21 cellular contexts compared by ENCODE assay signal in genomic region chr16:85031451-85031850, GRCh38. TPM values are rescaled to one million over a fixed set of nuclear protein-coding genes. Genes with fewer than 3 reads are reported as not detected.
DNase-seq lines count a peak whose midpoint lies in the region; ATAC-seq, FAIRE-seq and TF ChIP-seq lines count a peak whose summit lies in the region.
"Had no signal": no experiment of that assay in that cellular context is flagged by ENCODE, and none has a peak within 500 bp of the region (broad histone marks: within the 10 kb centered on the region; RNA-seq: fewer than 3 reads in every experiment).

No MANE protein-coding gene starts in this region.

- no peak overlapping the region for H2BK120ac ChIP-seq in H1 (replicated peaks; ENCODE audit: low read depth, low read length)

- no peaks in the 10 kb centered on the region; the same call in 1 of the 2 replicates for H3K79me1 ChIP-seq in H1 (ENCODE audit: low read depth, low read length)

- no peaks in the 10 kb centered on the region for H3K9me3 Mint-ChIP-seq in CD8-positive, alpha-beta memory T cell
- H3K9me3 Mint-ChIP-seq: CD4-positive, CD25-positive, alpha-beta regulatory T cell; IgD-negative memory B cell had no signal

- H3K4me1 ChIP-seq in BLaER1 treated with 17β-estradiol and CSF1 and Interleukin-3, amounts not matched to agents 10 nM and 100 nM, result peaks cover 32 to 94% (median 80%) of the 10 kb centered on the region in 10 experiments
- peaks cover 27% of the 10 kb centered on the region for H3K4me1 ChIP-seq in CD8-positive, alpha-beta memory T cell (ENCODE audit: insufficient read depth, low read length)
- H3K4me1 ChIP-seq in H1 (replicated peaks in 1 of 4; ENCODE audit: control insufficient read depth in 3 of 4, insufficient read depth in 4 of 4, low read length in 3 of 4) (peaks cover 3 to 7% (median 4%) of the 10 kb centered on the region in 4 experiments; a peak in 5 of 7 replicates), neutrophil (ENCODE audit: control insufficient read depth in 1 of 2, insufficient read depth in 1 of 2, low read depth in 1 of 2, low read length in 1 of 2) (peaks cover 72 to 85% of the 10 kb centered on the region in 2 experiments), suprapubic skin (peaks cover 39% of the 10 kb centered on the region)

- POLR2A ChIA-PET in CD8-positive, alpha-beta memory T cell (lab: Charles Lee), result interaction anchor here (0.6 kb wide), 1 partner anchor 24 kb away, joined by 3 read pairs; no protein-coding TSS in a partner anchor
- POLR2A ChIA-PET in H1 (lab: Charles Lee; ENCODE audit: partially characterized antibody), result no interaction called here

- peaks cover 5% of the 10 kb centered on the region for H3K23me2 ChIP-seq in H1 (ENCODE audit: low read depth, low read length)

- H2AK5ac ChIP-seq in H1 (ENCODE audit: low read depth, low read length), result no peak overlapping the region

- no peak overlapping the region for H4K91ac ChIP-seq in H1 (replicated peaks; ENCODE audit: insufficient read length, low read length)

- H3K36me3 Mint-ChIP-seq in CD8-positive, alpha-beta memory T cell, result peaks cover 0 to 23% (median 0%) of the 10 kb centered on the region in 3 donors

- no peak overlapping the region for H3K23ac ChIP-seq in H1 (ENCODE audit: insufficient read length)

- peaks cover 28 to 46% (median 30%) of the 10 kb centered on the region in 3 donors for H3K4me1 Mint-ChIP-seq in CD8-positive, alpha-beta memory T cell

- no peak for ATAC-seq in HG02678 (IDR thresholded peaks at IDR 0.05; ENCODE audit: unreplicated experiment)
- no peak for ATAC-seq in HG02981 (IDR thresholded peaks at IDR 0.05; ENCODE audit: unreplicated experiment)

- no peak overlapping the region for H2BK20ac ChIP-seq in H1 (ENCODE audit: low read length)

- H3K4ac ChIP-seq in H1 (replicated peaks; ENCODE audit: insufficient read length, low read depth, low read length), result peak overlapping the region; percentile 65

- no peak overlapping the region for H3K14ac ChIP-seq in H1 (ENCODE audit: insufficient read length)

- H2BK12ac ChIP-seq in H1 (ENCODE audit: low read depth, low read length), result peak overlapping the region; percentile 71; the same call in 1 of the 2 replicates

- no peak overlapping the region for H3K4me3 ChIP-seq in BLaER1 treated with 17β-estradiol and CSF1 and Interleukin-3, amounts not matched to agents 10 nM and 100 nM
- H3K4me3 ChIP-seq in CD8-positive, alpha-beta memory T cell (ENCODE audit: low read length), result no peak overlapping the region
- H3K4me3 ChIP-seq in H1 (ENCODE audit: extremely low read depth in 1 of 4, insufficient read depth in 2 of 4, low read depth in 3 of 4, low read length in 4 of 4) (no peak overlapping the region), neutrophil (ENCODE audit: low read depth in 1 of 2, low read length in 1 of 2) (peak overlapping the region in 1 of 2 experiments; percentile 7), suprapubic skin (no peak overlapping the region)
- H3K4me3 ChIP-seq: GM23248, HAP-1 had no signal

- no peak for FAIRE-seq in H1 (lab: Jason Lieb, UNC)
- FAIRE-seq: GM12891, HTR-8/SVneo had no signal

- DNase-seq in CD8-positive, alpha-beta memory T cell, result no peak
- DNase-seq in H1 (ENCODE audit: low read depth in 1 of 2, low spot score in 2 of 2) (no peak), DMS79 (lab: John Stamatoyannopoulos, UW) (no peak), suprapubic skin (ENCODE audit: low spot score in 2 of 2) (no peak)
- DNase-seq: BE2C; CD4-positive, CD25-positive, alpha-beta regulatory T cell; GM23248; NCI-H1105; NCI-H1694; NCI-H2081; NCI-H2171; NCI-H524 treated with DMSO at 0.1 percent for 48 hours; Right ventricle myocardium superior had no signal

- TF ChIP-seq CTCF in H1 (IDR thresholded peaks at IDR 0.05; ENCODE audit: control extremely low read depth in 1 of 3, insufficient read depth in 1 of 3, low read depth in 1 of 3, low read length in 3 of 3) (no peak), neutrophil (IDR thresholded peaks at IDR 0.05) (no peak), suprapubic skin (IDR thresholded peaks at IDR 0.05) (no peak)

- H2BK5ac ChIP-seq in H1 (ENCODE audit: low read depth, low read length), result no peak overlapping the region

- no peak for TF ChIP-seq POLR2A in H1 (IDR thresholded peaks at IDR 0.05; ENCODE audit: control extremely low read depth in 1 of 2, low read depth in 2 of 2, low read length in 2 of 2)
- TF ChIP-seq POLR2A in suprapubic skin (IDR thresholded peaks at IDR 0.05), result no peak

- no peak for TF ChIP-seq RAD21 in H1 (IDR thresholded peaks at IDR 0.05 in 1 of 2, conservative IDR thresholded peaks at IDR 0.05 in 1 of 2; ENCODE audit: low read depth in 2 of 2, low read length in 2 of 2)

- no peak overlapping the region for H2BK15ac ChIP-seq in H1 (ENCODE audit: low read length)

- H3K36me3 ChIP-seq in BLaER1 treated with 17β-estradiol and CSF1 and Interleukin-3, amounts not matched to agents 10 nM and 100 nM, result peaks cover 0 to 53% (median 14%) of the 10 kb centered on the region in 11 experiments; a peak in 12 of 22 replicates
- no peaks in the 10 kb centered on the region for H3K36me3 ChIP-seq in CD8-positive, alpha-beta memory T cell (ENCODE audit: insufficient read depth, low read length)
- no peaks in the 10 kb centered on the region for H3K36me3 ChIP-seq in H1 (ENCODE audit: control insufficient read depth in 2 of 4, insufficient read depth in 4 of 4, low read length in 3 of 4)
- H3K36me3 ChIP-seq in neutrophil, result peaks cover 47% of the 10 kb centered on the region
- H3K36me3 ChIP-seq in suprapubic skin, result peaks cover 11% of the 10 kb centered on the region
- H3K36me3 ChIP-seq: BE2C, HAP-1 had no signal

- H3K27me3 ChIP-seq in BLaER1 treated with 17β-estradiol and CSF1 and Interleukin-3, amounts not matched to agents 10 nM and 100 nM, result peaks cover 0 to 28% (median 13%) of the 10 kb centered on the region in 11 experiments; a peak in 16 of 22 replicates
- no peaks in the 10 kb centered on the region for H3K27me3 ChIP-seq in CD8-positive, alpha-beta memory T cell (ENCODE audit: insufficient read depth, low read length, poor library complexity, severe bottlenecking)
- peaks cover 0 to 14% (median 7%) of the 10 kb centered on the region in 4 experiments; a peak in 4 of 7 replicates for H3K27me3 ChIP-seq in H1 (replicated peaks in 1 of 4; ENCODE audit: control insufficient read depth in 3 of 4, extremely low read depth in 1 of 4, insufficient read depth in 3 of 4, low read length in 3 of 4)
- H3K27me3 ChIP-seq in neutrophil, result no peaks in the 10 kb centered on the region
- no peaks in the 10 kb centered on the region for H3K27me3 ChIP-seq in suprapubic skin
- H3K27me3 ChIP-seq: BE2C had no signal

- H3K56ac ChIP-seq in H1 (replicated peaks; ENCODE audit: insufficient read length, low read depth, low read length), result no peak overlapping the region

- H3K4me3 Mint-ChIP-seq in CD8-positive, alpha-beta memory T cell, result no peak overlapping the region

- H3K4me2 ChIP-seq in BLaER1 treated with 17β-estradiol and CSF1 and Interleukin-3, amounts not matched to agents 10 nM and 100 nM, result peak overlapping the region; percentile 0 to 100 (median 98); a peak in 19 of 22 replicates
- no peak overlapping the region for H3K4me2 ChIP-seq in H1 (ENCODE audit: insufficient read depth in 1 of 2, low read depth in 2 of 2, low read length in 2 of 2)

- H4K20me1 ChIP-seq in BLaER1 treated with 17β-estradiol and CSF1 and Interleukin-3, amounts not matched to agents 10 nM and 100 nM, result peaks cover 0 to 29% (median 10%) of the 10 kb centered on the region in 11 experiments; a peak in 8 of 22 replicates
- peaks cover 0 to 3% of the 10 kb centered on the region in 2 experiments for H4K20me1 ChIP-seq in H1 (replicated peaks in 1 of 2; ENCODE audit: control insufficient read depth in 1 of 2, insufficient read depth in 2 of 2, low read length in 2 of 2)

- no peaks in the 10 kb centered on the region for H3K79me2 ChIP-seq in H1 (ENCODE audit: control insufficient read depth in 1 of 2, insufficient read depth in 2 of 2, low read length in 2 of 2)

- peak overlapping the region in 9 of 11 experiments; percentile 81 to 89 (median 83); a peak in 17 of 22 replicates for H3K27ac ChIP-seq in BLaER1 treated with 17β-estradiol and CSF1 and Interleukin-3, amounts not matched to agents 10 nM and 100 nM
- H3K27ac ChIP-seq in CD8-positive, alpha-beta memory T cell (ENCODE audit: low read depth, low read length), result no peak overlapping the region
- H3K27ac ChIP-seq in H1 (ENCODE audit: low read depth, low read length) (no peak overlapping the region), neutrophil (peak overlapping the region; percentile 99), suprapubic skin (no peak overlapping the region)
- H3K27ac ChIP-seq: GM23248 had no signal

- TF ChIP-seq EP300 in H1 (IDR thresholded peaks at IDR 0.05; ENCODE audit: borderline replicate concordance in 1 of 2, low read depth in 2 of 2, low read length in 2 of 2) (no peak), suprapubic skin (IDR thresholded peaks at IDR 0.05) (no peak)

- no peak overlapping the region; the same call in 1 of the 2 replicates for H4K8ac ChIP-seq in H1 (ENCODE audit: extremely low read depth, insufficient read depth, low read length)

- no peaks in the 10 kb centered on the region for H3K9me3 ChIP-seq in BLaER1 treated with 17β-estradiol and CSF1 and Interleukin-3, amounts not matched to agents 10 nM and 100 nM (replicated peaks in 1 of 11)
- no peaks in the 10 kb centered on the region for H3K9me3 ChIP-seq in CD8-positive, alpha-beta memory T cell (ENCODE audit: low read length)
- H3K9me3 ChIP-seq in H1 (ENCODE audit: insufficient read depth in 2 of 2, low read depth in 1 of 2, low read length in 1 of 2), result no peaks in the 10 kb centered on the region
- no peaks in the 10 kb centered on the region for H3K9me3 ChIP-seq in neutrophil
- H3K9me3 ChIP-seq in suprapubic skin, result no peaks in the 10 kb centered on the region
- H3K9me3 ChIP-seq: BE2C, HAP-1 had no signal

- H3K9ac ChIP-seq in BLaER1 treated with 17β-estradiol and CSF1 and Interleukin-3, amounts not matched to agents 10 nM and 100 nM, result peak overlapping the region in 6 of 11 experiments; percentile 20 to 84 (median 80); a peak in 6 of 22 replicates
- H3K9ac ChIP-seq in H1 (replicated peaks in 1 of 4; ENCODE audit: extremely low read depth in 1 of 4, low read depth in 3 of 4, low read length in 3 of 4), result no peak overlapping the region
- H3K9ac ChIP-seq: GM23248 had no signal

- H2AFZ ChIP-seq in H1 (ENCODE audit: low read length), result no peak overlapping the region
- H2AFZ ChIP-seq: GM23248 had no signal

- H3K18ac ChIP-seq in H1 (ENCODE audit: extremely low read depth, low read length), result no peak overlapping the region

- CTCF ChIA-PET in CD8-positive, alpha-beta memory T cell (lab: Charles Lee), result interaction anchor here (1.1 to 3.0 kb wide), 2 partner anchors 25 to 56 kb away, joined by 4 to 9 read pairs; no protein-coding TSS in a partner anchor
- CTCF ChIA-PET in H1 (lab: Charles Lee; ENCODE audit: partially characterized antibody), result interaction anchor here (1.0 to 1.7 kb wide), 5 partner anchors 20 to 83 kb away, joined by 3 to 5 read pairs (median 3); no protein-coding TSS in a partner anchor

- 82% methylated on average over 5 of the region's 5 CpGs; no CpG with 5 or more reads in 1 of the 2 experiments for WGBS in H1 (ENCODE audit: extremely low coverage in 1 of 2, insufficient coverage in 1 of 2, insufficient read length in 1 of 2, insufficient replicate concordance in 2 of 2, low coverage in 1 of 2, low lambda C conversion rate in 2 of 2, missing lambda C conversion rate in 1 of 2), 2 experiments
- 81% methylated on average over 5 of the region's 5 CpGs for WGBS in suprapubic skin

- H3K27me3 Mint-ChIP-seq in CD8-positive, alpha-beta memory T cell, result no peaks in the 10 kb centered on the region

- H3K27ac Mint-ChIP-seq in CD8-positive, alpha-beta memory T cell, result peak overlapping the region in 5 of 8 donors; percentile 19 to 77 (median 69)
- H3K27ac Mint-ChIP-seq: IgD-negative memory B cell had no signal

- H4K5ac ChIP-seq in H1 (ENCODE audit: insufficient read length, low read depth, low read length), result no peak overlapping the region

RNA-seq across cellular contexts. Expression of gene KIAA0513, which starts 3.9 kb away (rescaled TPM):
- 10 to 100 TPM; 13.2 to 13.5 TPM for total RNA-seq in CD8-positive, alpha-beta memory T cell
- polyA plus RNA-seq in CD8-positive, alpha-beta memory T cell, result 7.2 TPM
- total RNA-seq in H1 (2021; fragmentation: NEBNext Ultra II Directional; extraction: Animal tissue kit (Norgen Biotek cat#: 25700)), result 5.8 and 6.1 TPM in 2 replicates
- 2.1 and 3.6 TPM in 2 replicates for polyA plus RNA-seq in H1 (2011; rRNA removed)
- 2.9 TPM for polyA plus RNA-seq in H1 (2011; cell fraction: cytosol; rRNA removed)
- 4.0 TPM for polyA plus RNA-seq in H1 (2011; cell fraction: nucleus; rRNA removed)
- 3.0 to 5.0 TPM (median 4.1 TPM) in 4 replicates for polyA plus RNA-seq in H1 (2012, experiment 1 of 2)
- polyA plus RNA-seq in H1 (2012, experiment 2 of 2), result 8.6 TPM
- polyA plus RNA-seq in H1 (2013, experiment 1 of 2), result 3.0 TPM
- 3.0 TPM for polyA plus RNA-seq in H1 (2013, experiment 2 of 2)
- 7.2 and 7.6 TPM in 2 replicates for polyA minus RNA-seq in H1 (2011; rRNA and poly(A)+ RNA removed)
- polyA minus RNA-seq in H1 (2011; cell fraction: cytosol; rRNA and poly(A)+ RNA removed), result 2.6 TPM
- 3.6 TPM for polyA minus RNA-seq in H1 (2011; cell fraction: nucleus; rRNA and poly(A)+ RNA removed)
- total RNA-seq in suprapubic skin, result 10 to 100 TPM; 23.7 to 32.3 (median 26.6) TPM

RNA-seq across cellular contexts. Expression of gene ZDHHC7, which starts 20.1 kb away (rescaled TPM):
- total RNA-seq in CD8-positive, alpha-beta memory T cell, result 10 to 100 TPM; 31.6 to 32.6 TPM
- 45.7 TPM for polyA plus RNA-seq in CD8-positive, alpha-beta memory T cell
- total RNA-seq in H1 (2021; fragmentation: NEBNext Ultra II Directional; extraction: Animal tissue kit (Norgen Biotek cat#: 25700)), result 40.5 and 43.5 TPM in 2 replicates
- polyA plus RNA-seq in H1 (2011; rRNA removed), result 56.3 and 125 TPM in 2 replicates
- polyA plus RNA-seq in H1 (2011; cell fraction: cytosol; rRNA removed), result 45.4 TPM
- 67.9 TPM for polyA plus RNA-seq in H1 (2011; cell fraction: nucleus; rRNA removed)
- 28.9 to 38.4 TPM (median 30.3 TPM) in 4 replicates for polyA plus RNA-seq in H1 (2012, experiment 1 of 2)
- 19.1 TPM for polyA plus RNA-seq in H1 (2012, experiment 2 of 2)
- polyA plus RNA-seq in H1 (2013, experiment 1 of 2), result 31.1 TPM
- polyA plus RNA-seq in H1 (2013, experiment 2 of 2), result 32.2 TPM
- polyA minus RNA-seq in H1 (2011; rRNA and poly(A)+ RNA removed), result 46.1 and 48.2 TPM in 2 replicates
- 21.2 TPM for polyA minus RNA-seq in H1 (2011; cell fraction: cytosol; rRNA and poly(A)+ RNA removed)
- polyA minus RNA-seq in H1 (2011; cell fraction: nucleus; rRNA and poly(A)+ RNA removed), result 19.7 TPM
- 10 to 100 TPM; 45.9 to 65.5 (median 54.3) TPM for total RNA-seq in suprapubic skin

Comparison
In these comparisons a context has a peak if more than half of its experiments do, and no peak if none do; other contexts are left out.
1. H3K27ac ChIP-seq: peak in BLaER1 treated with 17β-estradiol and CSF1 and Interleukin-3, amounts not matched to agents 10 nM and 100 nM (9 of 11) and neutrophil (single experiment); none in CD8-positive, alpha-beta memory T cell (single experiment), H1 (single experiment) and suprapubic skin (single experiment).
2. H3K4me2 ChIP-seq: peak in BLaER1 treated with 17β-estradiol and CSF1 and Interleukin-3, amounts not matched to agents 10 nM and 100 nM (11 of 11); none in H1 (0 of 2).
3. H3K9ac ChIP-seq: peak in BLaER1 treated with 17β-estradiol and CSF1 and Interleukin-3, amounts not matched to agents 10 nM and 100 nM (6 of 11); none in H1 (0 of 4).